In genomic region chr1:3911981-3912808, GRCh38 we compare ENCODE assay signal across 1 cellular context.
TF ChIP-seq lines count a peak whose summit lies in the region.

No MANE protein-coding gene starts in this region.

TF ChIP-seq in H1, 55 proteins besides CTCF, POLR2A, EP300 and RAD21:
- TF ChIP-seq KDM1A (IDR thresholded peaks at IDR 0.05; ENCODE audit: borderline replicate concordance, low read length) (no peak), CEBPB (IDR thresholded peaks at IDR 0.05; ENCODE audit: low read depth, low read length) (no peak), RNF2 (IDR thresholded peaks at IDR 0.05; ENCODE audit: borderline replicate concordance, low read depth, low read length, missing control alignments, poor library complexity, severe bottlenecking) (no peak), BCL11A (IDR thresholded peaks at IDR 0.05; ENCODE audit: low read depth in 2 of 2, low read length in 2 of 2) (no peak), SIRT6 (IDR thresholded peaks at IDR 0.05; ENCODE audit: low read length) (no peak), NANOG (IDR thresholded peaks at IDR 0.05; ENCODE audit: insufficient read depth, low read depth, low read length, poor library complexity, severe bottlenecking) (no peak), SIX5 (IDR thresholded peaks at IDR 0.05; ENCODE audit: low read depth, low read length) (no peak), SP2 (IDR thresholded peaks at IDR 0.05; ENCODE audit: low read length) (no peak), PHF8 (conservative IDR thresholded peaks at IDR 0.05; ENCODE audit: low read depth, low read length) (no peak), JUND (IDR thresholded peaks at IDR 0.05; ENCODE audit: low read length) (no peak), TBP (IDR thresholded peaks at IDR 0.05; ENCODE audit: low read depth, low read length) (no peak), NRF1 (IDR thresholded peaks at IDR 0.05; ENCODE audit: low read depth, low read length) (no peak), SAP30 (IDR thresholded peaks at IDR 0.05; ENCODE audit: insufficient read depth, insufficient replicate concordance, low read length) (no peak)
- TF ChIP-seq, protein P1, sequence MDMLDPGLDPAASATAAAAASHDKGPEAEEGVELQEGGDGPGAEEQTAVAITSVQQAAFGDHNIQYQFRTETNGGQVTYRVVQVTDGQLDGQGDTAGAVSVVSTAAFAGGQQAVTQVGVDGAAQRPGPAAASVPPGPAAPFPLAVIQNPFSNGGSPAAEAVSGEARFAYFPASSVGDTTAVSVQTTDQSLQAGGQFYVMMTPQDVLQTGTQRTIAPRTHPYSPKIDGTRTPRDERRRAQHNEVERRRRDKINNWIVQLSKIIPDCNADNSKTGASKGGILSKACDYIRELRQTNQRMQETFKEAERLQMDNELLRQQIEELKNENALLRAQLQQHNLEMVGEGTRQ (IDR thresholded peaks at IDR 0.05; ENCODE audit: low read length): no peak
